Comparison of ENCODE assay signal across 8 cellular contexts in the genomic region with DNA sequence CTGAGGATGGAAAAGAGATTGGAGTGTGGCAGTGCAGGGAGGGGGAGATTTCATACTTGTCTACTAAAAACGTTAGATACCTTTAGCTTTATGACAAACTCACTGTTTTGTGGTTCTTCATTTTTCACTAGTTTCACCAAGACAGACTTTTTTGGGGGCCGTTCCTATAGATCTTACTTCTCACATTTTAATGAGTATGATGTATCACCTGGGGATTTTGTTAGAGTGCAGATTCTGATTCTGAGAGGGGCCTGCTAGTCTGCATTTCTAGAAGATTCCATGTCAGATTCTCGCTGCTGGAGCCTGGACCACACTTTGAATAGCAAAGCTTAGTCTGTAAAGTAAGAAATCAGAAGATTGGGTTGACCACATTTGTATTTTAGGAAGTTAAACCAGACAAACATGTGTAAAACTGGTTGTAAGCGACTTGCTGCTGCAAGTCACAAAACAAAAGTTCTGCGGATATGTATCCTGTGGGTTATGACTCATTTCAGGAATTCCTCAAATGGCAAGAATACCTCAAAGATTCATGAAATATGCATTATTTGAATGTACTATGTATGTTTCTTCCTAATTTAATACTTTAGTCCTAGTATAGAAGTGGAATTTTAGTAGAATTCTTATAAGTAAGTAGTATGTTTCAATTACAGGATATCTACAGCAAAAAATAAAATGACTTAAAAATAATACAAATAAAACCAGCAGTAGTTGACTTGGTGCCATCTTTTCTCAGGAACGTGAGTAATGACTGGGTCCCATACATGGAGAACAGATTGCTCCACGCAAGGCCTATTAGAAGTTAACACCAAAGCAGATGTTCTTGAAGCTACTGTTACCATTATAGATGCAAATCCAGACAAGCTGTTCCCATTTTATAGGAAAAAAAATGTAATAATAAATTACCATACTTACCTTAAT. TPM values are rescaled to one million over a fixed set of nuclear protein-coding genes. Genes with fewer than 3 reads are reported as not detected.
DNase-seq lines count a peak whose midpoint lies in the region; ATAC-seq, FAIRE-seq and TF ChIP-seq lines count a peak whose summit lies in the region.

No MANE protein-coding gene starts in this region.

- H3K36me3 ChIP-seq in fibroblast of lung (ENCODE audit: control insufficient read depth, insufficient read depth, low read length) (no peaks in the 10 kb centered on the region), right atrium auricular region (no peaks in the 10 kb centered on the region)

- no peak overlapping the region for H2AFZ ChIP-seq in fibroblast of lung (ENCODE audit: low read length)

- H3K4me1 ChIP-seq in fibroblast of lung (ENCODE audit: control insufficient read depth, extremely low read depth, insufficient read depth, low read length) = peaks cover 5% of the 10 kb centered on the region
- H3K4me1 ChIP-seq in right atrium auricular region = no peaks in the 10 kb centered on the region

- H3K79me2 ChIP-seq in fibroblast of lung (ENCODE audit: control insufficient read depth, insufficient read depth, low read length) = no peaks in the 10 kb centered on the region

- peak; percentile 92 for FAIRE-seq in RCC 7860 (lab: Jason Lieb, UNC)

- no peak overlapping the region for H3K27ac ChIP-seq in fibroblast of lung (ENCODE audit: insufficient read depth, low read length)
- no peak overlapping the region for H3K27ac ChIP-seq in right atrium auricular region

- peak overlapping the region; percentile 58 for H3K4me2 ChIP-seq in fibroblast of lung (ENCODE audit: extremely low read depth, insufficient read depth, low read length)

- H3K27me3 ChIP-seq in fibroblast of lung (ENCODE audit: control insufficient read depth, insufficient read depth, low read length) = no peaks in the 10 kb centered on the region
- no peaks in the 10 kb centered on the region for H3K27me3 ChIP-seq in right atrium auricular region

- TF ChIP-seq CTCF in fibroblast of lung (conservative IDR thresholded peaks at IDR 0.05 in 1 of 2, IDR thresholded peaks at IDR 0.05 in 1 of 2; ENCODE audit: low read depth in 1 of 2, low read length in 2 of 2) (no peak), right atrium auricular region (IDR thresholded peaks at IDR 0.05) (no peak)

- H3K9me3 ChIP-seq in fibroblast of lung (ENCODE audit: control insufficient read depth, insufficient read depth, low read depth, low read length) (no peaks in the 10 kb centered on the region), right atrium auricular region (no peaks in the 10 kb centered on the region)

- H3K4me3 ChIP-seq in fibroblast of lung (replicated peaks in 1 of 4; ENCODE audit: control extremely low read depth in 1 of 4, insufficient read depth in 1 of 4, low read depth in 3 of 4, low read length in 4 of 4) = no peak overlapping the region
- H3K4me3 ChIP-seq in right atrium auricular region = no peak overlapping the region

- DNase-seq in AG08396 (ENCODE audit: low spot score) (peak; percentile 68), RCC 7860 (ENCODE audit: low spot score) (peak; percentile 61), fibroblast of lung (ENCODE audit: low read depth in 2 of 2) (peak; percentile 89 to 95), NCI-H146 treated with DMSO at 0.1 percent for 48 hours (lab: John Stamatoyannopoulos, UW; ENCODE audit: unreplicated experiment) (no peak), NOMO-1 treated with DMSO at 0.1 percent for 48 hours (lab: John Stamatoyannopoulos, UW; ENCODE audit: unreplicated experiment) (no peak), right atrium auricular region (ENCODE audit: low spot score) (no peak), DMS53 (lab: John Stamatoyannopoulos, UW) (no peak)

- no peaks in the 10 kb centered on the region for H4K20me1 ChIP-seq in fibroblast of lung (ENCODE audit: control insufficient read depth, extremely low read depth, insufficient read depth, low read length)

- peak; percentile 59 for ATAC-seq in GM21515 (IDR thresholded peaks at IDR 0.05; ENCODE audit: unreplicated experiment)

- H3K9ac ChIP-seq in fibroblast of lung (ENCODE audit: insufficient read depth, low read length) = no peak overlapping the region

RNA-seq across cellular contexts. Expression of gene NFIL3, which starts 27.8 kb away (rescaled TPM):
- 62.3 and 70.1 TPM in 2 replicates for total RNA-seq in fibroblast of lung
- 43.2 and 58.7 TPM in 2 replicates for polyA plus RNA-seq in fibroblast of lung
- polyA plus RNA-seq in fibroblast of lung (2012) = 38.6 and 47.1 TPM in 2 replicates
- polyA minus RNA-seq in fibroblast of lung (ENCODE audit: low replicate concordance) = 5.3 and 7.1 TPM in 2 replicates
- total RNA-seq in right atrium auricular region = 10 to 100 TPM; 21.2 to 25.5 TPM

RNA-seq across cellular contexts. Expression of gene AUH, which starts 34.1 kb away (rescaled TPM):
- 44.7 and 55.5 TPM in 2 replicates for total RNA-seq in fibroblast of lung
- polyA plus RNA-seq in fibroblast of lung = 10.3 and 11.3 TPM in 2 replicates
- 10.1 and 11.7 TPM in 2 replicates for polyA plus RNA-seq in fibroblast of lung (2012)
- polyA minus RNA-seq in fibroblast of lung (ENCODE audit: low replicate concordance) = 0.22 and 0.31 TPM in 2 replicates
- total RNA-seq in right atrium auricular region = 10 to 100 TPM; 16.3 to 50.4 TPM

Comparison
In these comparisons a context has a peak if more than half of its experiments do, and no peak if none do; other contexts are left out.
1. DNase-seq: peak in AG08396 (single experiment), RCC 7860 (single experiment) and fibroblast of lung (2 of 2); none in NCI-H146 treated with DMSO at 0.1 percent for 48 hours (single experiment), NOMO-1 treated with DMSO at 0.1 percent for 48 hours (single experiment), right atrium auricular region (single experiment) and DMS53 (single experiment).